Comparison of ENCODE assay signal across 8 cellular contexts in the genomic region with DNA sequence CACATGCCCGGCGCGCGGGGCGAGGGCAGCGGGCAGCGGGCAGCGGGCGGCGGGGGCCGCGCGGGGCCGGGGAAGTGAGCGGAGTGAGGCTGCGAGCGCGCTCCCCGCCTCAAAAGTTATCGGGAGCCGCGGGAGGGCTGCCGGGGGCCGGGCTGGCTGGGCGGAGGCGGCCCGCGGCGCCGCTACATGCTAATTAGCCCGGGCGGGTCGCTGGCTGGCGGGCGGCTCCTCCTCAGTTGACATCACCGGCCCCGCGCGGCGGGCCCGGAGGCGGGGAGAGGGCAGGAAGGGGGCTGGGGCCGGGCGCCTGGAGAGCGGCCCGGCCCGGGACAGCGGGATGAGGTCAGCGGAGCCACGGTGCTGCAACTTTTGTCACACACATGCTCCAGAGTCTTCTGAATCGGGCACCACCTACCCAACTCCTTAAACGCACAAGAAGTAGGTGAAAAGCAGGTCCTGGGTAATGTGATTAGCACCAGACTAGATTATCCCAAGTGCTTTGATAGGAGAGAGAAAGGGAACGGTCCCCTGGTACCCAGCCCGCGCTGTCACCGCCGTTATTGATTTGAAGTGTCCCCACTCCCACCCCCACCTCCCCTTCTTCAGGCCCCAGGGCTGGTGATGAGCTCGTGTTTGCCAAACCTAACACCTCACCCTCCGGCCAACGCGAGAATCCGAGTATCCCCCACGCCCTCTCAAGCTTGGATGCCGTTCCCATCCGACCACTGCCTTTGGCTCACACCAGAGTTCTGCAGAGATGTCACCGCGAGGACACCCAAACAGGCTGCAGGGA. TPM values are rescaled to one million over a fixed set of nuclear protein-coding genes. Genes with fewer than 3 reads are reported as not detected.
DNase-seq lines count a peak whose midpoint lies in the region; ATAC-seq and TF ChIP-seq lines count a peak whose summit lies in the region.

A gene with protein sequence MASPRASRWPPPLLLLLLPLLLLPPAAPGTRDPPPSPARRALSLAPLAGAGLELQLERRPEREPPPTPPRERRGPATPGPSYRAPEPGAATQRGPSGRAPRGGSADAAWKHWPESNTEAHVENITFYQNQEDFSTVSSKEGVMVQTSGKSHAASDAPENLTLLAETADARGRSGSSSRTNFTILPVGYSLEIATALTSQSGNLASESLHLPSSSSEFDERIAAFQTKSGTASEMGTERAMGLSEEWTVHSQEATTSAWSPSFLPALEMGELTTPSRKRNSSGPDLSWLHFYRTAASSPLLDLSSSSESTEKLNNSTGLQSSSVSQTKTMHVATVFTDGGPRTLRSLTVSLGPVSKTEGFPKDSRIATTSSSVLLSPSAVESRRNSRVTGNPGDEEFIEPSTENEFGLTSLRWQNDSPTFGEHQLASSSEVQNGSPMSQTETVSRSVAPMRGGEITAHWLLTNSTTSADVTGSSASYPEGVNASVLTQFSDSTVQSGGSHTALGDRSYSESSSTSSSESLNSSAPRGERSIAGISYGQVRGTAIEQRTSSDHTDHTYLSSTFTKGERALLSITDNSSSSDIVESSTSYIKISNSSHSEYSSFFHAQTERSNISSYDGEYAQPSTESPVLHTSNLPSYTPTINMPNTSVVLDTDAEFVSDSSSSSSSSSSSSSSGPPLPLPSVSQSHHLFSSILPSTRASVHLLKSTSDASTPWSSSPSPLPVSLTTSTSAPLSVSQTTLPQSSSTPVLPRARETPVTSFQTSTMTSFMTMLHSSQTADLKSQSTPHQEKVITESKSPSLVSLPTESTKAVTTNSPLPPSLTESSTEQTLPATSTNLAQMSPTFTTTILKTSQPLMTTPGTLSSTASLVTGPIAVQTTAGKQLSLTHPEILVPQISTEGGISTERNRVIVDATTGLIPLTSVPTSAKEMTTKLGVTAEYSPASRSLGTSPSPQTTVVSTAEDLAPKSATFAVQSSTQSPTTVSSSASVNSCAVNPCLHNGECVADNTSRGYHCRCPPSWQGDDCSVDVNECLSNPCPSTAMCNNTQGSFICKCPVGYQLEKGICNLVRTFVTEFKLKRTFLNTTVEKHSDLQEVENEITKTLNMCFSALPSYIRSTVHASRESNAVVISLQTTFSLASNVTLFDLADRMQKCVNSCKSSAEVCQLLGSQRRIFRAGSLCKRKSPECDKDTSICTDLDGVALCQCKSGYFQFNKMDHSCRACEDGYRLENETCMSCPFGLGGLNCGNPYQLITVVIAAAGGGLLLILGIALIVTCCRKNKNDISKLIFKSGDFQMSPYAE (N-terminal part only) (minus strand): TSS at position 85 of the 793 bp plus-strand sequence. CDS start 107 bp downstream, outside the sequence.

- H3K4me2 ChIP-seq in DOHH2 (ENCODE audit: low read length) (peak within 1 kb of the TSS; percentile 46), Loucy (ENCODE audit: low read depth, low read length, poor library complexity, severe bottlenecking) (peak within 1 kb of the TSS; percentile 84), smooth muscle cell (peak within 1 kb of the TSS; percentile 92)

- peak; percentile 69 for ATAC-seq in GM21723 (IDR thresholded peaks at IDR 0.05; ENCODE audit: unreplicated experiment)

- H4K20me1 ChIP-seq in DOHH2 (ENCODE audit: control insufficient read depth, insufficient read depth, low read depth, low read length) (no peaks in the 10 kb centered on the region), Loucy (ENCODE audit: insufficient read depth, low read length, poor library complexity, severe bottlenecking) (peaks cover 9% of the 10 kb centered on the region), smooth muscle cell (ENCODE audit: low read depth) (peaks cover 39% of the 10 kb centered on the region)

- WGBS in smooth muscle cell (ENCODE audit: low lambda C conversion rate): 3% methylated on average over 22 of the region's 67 CpGs

- in situ Hi-C loops in T47D (cut with HindIII; ENCODE audit: low pct_unique_long_range_greater_than_20kb, low sequenced_read_pairs): no loop called here

- DNase-seq in WERI-Rb-1 (peak; percentile 83), T47D (ENCODE audit: low read depth in 1 of 2, low spot score in 1 of 2) (peak; percentile 86 to 90), iPS-NIHi7 (ENCODE audit: extremely low spot score) (peak; percentile 94), smooth muscle cell (lab: John Stamatoyannopoulos, UW; ENCODE audit: unreplicated experiment) (peak; percentile 72), NCI-H1436 (lab: John Stamatoyannopoulos, UW) (no peak)

- H3K27ac ChIP-seq in DOHH2 (ENCODE audit: low read depth, low read length) (no peak within 1 kb of the TSS), WERI-Rb-1 (peak within 1 kb of the TSS; percentile 89), smooth muscle cell (ENCODE audit: low read depth) (peak within 1 kb of the TSS; percentile 82)

- H3K9ac ChIP-seq in Loucy (ENCODE audit: low read depth, low read length, poor library complexity, severe bottlenecking): peak within 1 kb of the TSS; percentile 74
- peak within 1 kb of the TSS; percentile 67 for H3K9ac ChIP-seq in smooth muscle cell (ENCODE audit: low read depth)

- H3K27me3 ChIP-seq in DOHH2 (ENCODE audit: control insufficient read depth, low read length): peaks cover 77% of the 10 kb centered on the region
- peaks cover 7% of the 10 kb centered on the region for H3K27me3 ChIP-seq in Loucy (ENCODE audit: insufficient read depth, low read length, poor library complexity, severe bottlenecking)
- no peaks in the 10 kb centered on the region for H3K27me3 ChIP-seq in WERI-Rb-1 (ENCODE audit: insufficient read depth, low read depth, severe bottlenecking)
- no peaks in the 10 kb centered on the region for H3K27me3 ChIP-seq in smooth muscle cell (ENCODE audit: low read depth)

- H3F3A ChIP-seq in DOHH2 (ENCODE audit: control insufficient read depth, insufficient read depth) (no peaks in the 10 kb centered on the region), Loucy (ENCODE audit: low read depth) (peaks cover 15% of the 10 kb centered on the region), smooth muscle cell (ENCODE audit: low read depth) (peaks cover 41% of the 10 kb centered on the region)

- peak within 1 kb of the TSS; percentile 45 for H3K4me3 ChIP-seq in DOHH2 (ENCODE audit: low read length)
- peak within 1 kb of the TSS; percentile 81 for H3K4me3 ChIP-seq in Loucy (ENCODE audit: low read length, poor library complexity, severe bottlenecking)
- peak within 1 kb of the TSS; percentile 93 for H3K4me3 ChIP-seq in WERI-Rb-1 (ENCODE audit: low read depth, low read length)
- H3K4me3 ChIP-seq in smooth muscle cell: peak within 1 kb of the TSS; percentile 83

- TF ChIP-seq CTCF in DOHH2 (IDR thresholded peaks at IDR 0.05; ENCODE audit: low read depth, low read length, poor library complexity, severe bottlenecking) (no peak), Loucy (conservative IDR thresholded peaks at IDR 0.05; ENCODE audit: low read length) (no peak), WERI-Rb-1 (IDR thresholded peaks at IDR 0.05; ENCODE audit: low read depth, low read length) (no peak), smooth muscle cell (IDR thresholded peaks at IDR 0.05; ENCODE audit: borderline replicate concordance, insufficient read depth, poor library complexity, severe bottlenecking) (no peak)

- H3K9me2 ChIP-seq in DOHH2 (replicated peaks; ENCODE audit: control insufficient read depth, low read length) (no peaks in the 10 kb centered on the region), Loucy (replicated peaks; ENCODE audit: low read depth, low read length) (no peaks in the 10 kb centered on the region)

- H3K36me3 ChIP-seq in DOHH2 (ENCODE audit: control insufficient read depth, low read length) (no peaks in the 10 kb centered on the region), Loucy (ENCODE audit: insufficient read depth, low read length) (no peaks in the 10 kb centered on the region), WERI-Rb-1 (peaks cover 37% of the 10 kb centered on the region), smooth muscle cell (ENCODE audit: low read depth) (no peaks in the 10 kb centered on the region)

- H3K4me1 ChIP-seq in DOHH2 (ENCODE audit: control insufficient read depth, low read length) (peaks cover 8% of the 10 kb centered on the region; the same call in 1 of the 2 replicates), Loucy (ENCODE audit: insufficient read depth, low read length, poor library complexity, severe bottlenecking) (peaks cover 28% of the 10 kb centered on the region), smooth muscle cell (ENCODE audit: low read depth) (peaks cover 41% of the 10 kb centered on the region)

- H2AFZ ChIP-seq in Loucy (ENCODE audit: low read length) (peak within 1 kb of the TSS; percentile 82), smooth muscle cell (ENCODE audit: low read depth) (no peak within 1 kb of the TSS)

- H3K9me3 ChIP-seq in DOHH2 (ENCODE audit: control insufficient read depth, insufficient read depth, low read length) (no peaks in the 10 kb centered on the region), Loucy (ENCODE audit: insufficient read depth, low read depth, low read length) (no peaks in the 10 kb centered on the region), WERI-Rb-1 (ENCODE audit: severe bottlenecking) (no peaks in the 10 kb centered on the region), smooth muscle cell (replicated peaks; ENCODE audit: low read depth) (no peaks in the 10 kb centered on the region)

- H3K79me2 ChIP-seq in DOHH2 (ENCODE audit: control insufficient read depth, low read length) (no peaks in the 10 kb centered on the region), Loucy (ENCODE audit: insufficient read depth, low read length) (peaks cover 15% of the 10 kb centered on the region; the same call in 1 of the 2 replicates), smooth muscle cell (ENCODE audit: low read depth) (peaks cover 29% of the 10 kb centered on the region)

RNA-seq across cellular contexts. Expression of the gene that starts here (rescaled TPM):
- total RNA-seq in smooth muscle cell: 43.5 and 50.3 TPM in 2 replicates
- 28.0 and 32.8 TPM in 2 replicates for polyA plus RNA-seq in smooth muscle cell
